23 cellular contexts compared by ENCODE assay signal in genomic region chr11:127800989-127801688, GRCh38.
"Had no signal": no experiment of that assay in that cellular context is flagged by ENCODE, and none has a peak within 500 bp of the region (broad histone marks: within the 10 kb centered on the region; RNA-seq: fewer than 3 reads in every experiment).

No MANE protein-coding gene starts in this region.

- H3K27ac Mint-ChIP-seq: dendritic cell treated with granulocyte-macrophage colony-stimulating factor and Interleukin-4, amounts not matched to agents 40 ng/mL and 50 ng/mL, for 4 days; effector memory CD8-positive, alpha-beta T cell; endodermal cell; mesothelial cell of epicardium; naive B cell had no signal

- H3K27ac ChIP-seq: colonic mucosa, epithelial cell of prostate, esophagus squamous epithelium, gastrocnemius medialis, heart right ventricle, left ventricle myocardium inferior, lower lobe of right lung had no signal

- H3K4me1 ChIP-seq: colonic mucosa, esophagus squamous epithelium, gastrocnemius medialis, heart right ventricle, left ventricle myocardium inferior, lower lobe of right lung had no signal

- H3K9me3 ChIP-seq: colonic mucosa, esophagus squamous epithelium, gastrocnemius medialis, lower lobe of right lung, mucosa of descending colon had no signal

- H3K36me3 Mint-ChIP-seq: mesothelial cell of epicardium, naive B cell had no signal

- DNase-seq: colonic mucosa; cortex of kidney; effector CD8-positive, alpha-beta T cell; effector memory CD8-positive, alpha-beta T cell; endodermal cell; erythroblast; esophagus squamous epithelium; foreskin fibroblast; foreskin melanocyte; gastrocnemius medialis; glutamatergic neuron; head of caudate nucleus; heart right ventricle; hippocampal formation; left cardiac atrium; left ventricle myocardium inferior; lower lobe of right lung; mucosa of descending colon; naive B cell had no signal

- H3K36me3 ChIP-seq: colonic mucosa, esophagus squamous epithelium, gastrocnemius medialis, heart right ventricle, left ventricle myocardium inferior, lower lobe of right lung had no signal

- H3K4me3 ChIP-seq: colonic mucosa, esophagus squamous epithelium, gastrocnemius medialis, heart right ventricle, left ventricle myocardium inferior, lower lobe of right lung, mucosa of descending colon had no signal

- H3K4me1 Mint-ChIP-seq: naive B cell had no signal

- H3K27me3 Mint-ChIP-seq: dendritic cell treated with granulocyte-macrophage colony-stimulating factor and Interleukin-4, amounts not matched to agents 40 ng/mL and 50 ng/mL, for 4 days had no signal

- ATAC-seq: effector memory CD8-positive, alpha-beta T cell; esophagus mucosa; gastrocnemius medialis; heart right ventricle; left cardiac atrium; lower lobe of right lung; mucosa of descending colon had no signal

- H3K9me3 Mint-ChIP-seq: dendritic cell treated with granulocyte-macrophage colony-stimulating factor and Interleukin-4, amounts not matched to agents 40 ng/mL and 50 ng/mL, for 4 days had no signal

- H3K27me3 ChIP-seq: colonic mucosa, esophagus squamous epithelium, gastrocnemius medialis, heart right ventricle had no signal

- H3K4me3 Mint-ChIP-seq: dendritic cell treated with granulocyte-macrophage colony-stimulating factor and Interleukin-4, amounts not matched to agents 40 ng/mL and 50 ng/mL, for 4 days; effector memory CD8-positive, alpha-beta T cell; endodermal cell; mesothelial cell of epicardium; naive B cell had no signal
